ENCODE assay signal across 1 cellular context in genomic region chr11:62552465-62552782, GRCh38.
TF ChIP-seq lines count a peak whose summit lies in the region.

No MANE protein-coding gene starts in this region.

TF ChIP-seq in GM12878, 131 proteins besides CTCF, POLR2A, EP300 and RAD21:
- 0 out of 2 replicates have a peak, but pooled peaks have one; percentile 2 for TF ChIP-seq ZNF217 (IDR thresholded peaks at IDR 0.05)
- TF ChIP-seq ZNF622 (IDR thresholded peaks at IDR 0.05) = no peak
